In genomic region chr15:52180196-52180835, GRCh38 we compare ENCODE assay signal across 9 cellular contexts. TPM values are rescaled to one million over a fixed set of nuclear protein-coding genes. Genes with fewer than 3 reads are reported as not detected.
DNase-seq lines count a peak whose midpoint lies in the region; ATAC-seq, FAIRE-seq and TF ChIP-seq lines count a peak whose summit lies in the region.
"Had no signal": no experiment of that assay in that cellular context is flagged by ENCODE, and none has a peak within 500 bp of the region (broad histone marks: within the 10 kb centered on the region; RNA-seq: fewer than 3 reads in every experiment).

No MANE protein-coding gene starts in this region.

- WGBS in lower leg skin, 2 donors = 11 to 12% methylated on average over 31 of the region's 31 CpGs

- ATAC-seq in HG02884 (IDR thresholded peaks at IDR 0.05; ENCODE audit: unreplicated experiment) (peak; percentile 25), RWPE2 (ENCODE audit: low read depth) (peak; percentile 24)

- peak overlapping the region; percentile 71 for H3K27ac ChIP-seq in RWPE2 (ENCODE audit: poor library complexity, severe bottlenecking)
- peak overlapping the region; percentile 45 for H3K27ac ChIP-seq in substantia nigra (ENCODE audit: low read depth, low read length, poor library complexity, severe bottlenecking)

- TF ChIP-seq POLR2A in lower leg skin (IDR thresholded peaks at IDR 0.05) = no peak

- no peaks in the 10 kb centered on the region for H3K36me3 ChIP-seq in RWPE2 (ENCODE audit: low read depth)
- no peaks in the 10 kb centered on the region for H3K36me3 ChIP-seq in bronchial epithelial cell (ENCODE audit: control insufficient read depth, insufficient read depth, low read length)

- H3K27me3 ChIP-seq in RWPE2 (ENCODE audit: insufficient read depth, poor library complexity, severe bottlenecking) (no peaks in the 10 kb centered on the region), bronchial epithelial cell (ENCODE audit: control insufficient read depth, insufficient read depth, low read length) (no peaks in the 10 kb centered on the region)

- peak; percentile 72 for DNase-seq in DMS53 (lab: John Stamatoyannopoulos, UW)
- no peak for DNase-seq in DMS53 treated with DMSO at 0.1 percent for 48 hours (lab: John Stamatoyannopoulos, UW; ENCODE audit: unreplicated experiment)
- DNase-seq in RWPE2 (ENCODE audit: low spot score) = no peak
- DNase-seq in bronchial epithelial cell (ENCODE audit: low read depth) = no peak
- peak; percentile 24 to 65 for DNase-seq in lower leg skin (ENCODE audit: low spot score in 2 of 2)
- no peak for DNase-seq in substantia nigra (lab: John Stamatoyannopoulos, UW)
- DNase-seq in OCI-M2 (lab: John Stamatoyannopoulos, UW; ENCODE audit: unreplicated experiment) = no peak

- peaks cover 10% of the 10 kb centered on the region for H3K4me1 ChIP-seq in RWPE2 (ENCODE audit: insufficient read depth, poor library complexity, severe bottlenecking)

- TF ChIP-seq CTCF in RWPE2 (IDR thresholded peaks at IDR 0.05; ENCODE audit: poor library complexity, severe bottlenecking) (no peak), bronchial epithelial cell (IDR thresholded peaks at IDR 0.05; ENCODE audit: insufficient read depth, low read length, severe bottlenecking) (no peak), lower leg skin (IDR thresholded peaks at IDR 0.05) (no peak)

- FAIRE-seq in bronchial epithelial cell (lab: Jason Lieb, UNC) = no peak
- FAIRE-seq: A204.1 had no signal

- intact Hi-C loops in lower leg skin (cut with DNase I; ENCODE audit: low total_unique reads) = no loop called here

- H3K9me3 ChIP-seq in RWPE2 (ENCODE audit: severe bottlenecking) = no peaks in the 10 kb centered on the region

- H3K4me3 ChIP-seq in RWPE2 (ENCODE audit: severe bottlenecking) (peak overlapping the region; percentile 70), bronchial epithelial cell (ENCODE audit: low read depth, low read length) (peak overlapping the region; percentile 77), lower leg skin (ENCODE audit: low read depth, poor library complexity, severe bottlenecking) (peak overlapping the region; percentile 70)

RNA-seq across cellular contexts. Expression of gene GNB5, which starts 10.9 kb away (rescaled TPM):
- 46.1 and 54.9 TPM in 2 replicates for total RNA-seq in bronchial epithelial cell
- 10 to 100 TPM; 15.7 to 30.7 (median 21.9) TPM for total RNA-seq in lower leg skin

Comparison
In these comparisons a context has a peak if more than half of its experiments do, and no peak if none do; other contexts are left out.
1. DNase-seq: peak in DMS53 (single experiment) and lower leg skin (2 of 2); none in DMS53 treated with DMSO at 0.1 percent for 48 hours (single experiment), RWPE2 (single experiment), bronchial epithelial cell (single experiment), substantia nigra (0 of 49) and OCI-M2 (single experiment).
2. Peak in every context shown above with its lines, with median percentiles within 50 percentile points of each other: H3K4me3 ChIP-seq.